18 cellular contexts compared by ENCODE assay signal in the genomic region with DNA sequence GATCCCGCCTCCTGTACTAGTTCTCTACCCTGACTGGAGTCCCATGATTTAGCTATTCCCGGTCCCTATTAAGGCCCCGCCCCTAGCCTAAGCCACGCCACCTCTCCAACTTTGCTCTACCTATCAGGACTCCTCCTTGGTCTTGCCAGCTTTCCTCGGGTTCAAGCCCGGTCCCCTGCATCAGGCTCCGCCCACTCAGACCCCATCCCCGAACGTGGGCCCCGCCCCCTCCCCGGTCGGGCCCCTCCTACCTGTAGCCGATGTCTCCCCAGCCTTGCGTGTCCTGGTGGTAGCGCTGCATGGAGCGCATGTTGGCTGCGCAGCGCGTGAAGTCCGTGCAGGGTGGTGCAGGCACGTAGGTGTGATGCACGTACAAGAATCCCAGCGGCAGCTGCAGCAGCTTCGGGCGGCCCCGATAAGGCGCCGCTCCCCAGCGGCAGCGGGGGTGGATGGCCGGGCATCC. TPM values are rescaled to one million over a fixed set of nuclear protein-coding genes. Genes with fewer than 3 reads are reported as not detected.
A peak's percentile ranks its signal among the peaks of the same experiment; 100 is the strongest.
DNase-seq lines count a peak whose midpoint lies in the region; TF ChIP-seq lines count a peak whose summit lies in the region.
"Had no signal": no experiment of that assay in that cellular context is flagged by ENCODE, and none has a peak within 500 bp of the region (broad histone marks: within the 10 kb centered on the region; RNA-seq: fewer than 3 reads in every experiment).

No MANE protein-coding gene starts in this region.

- H4K91ac ChIP-seq in H9 (ENCODE audit: insufficient read length, low read depth, low read length) (no peak overlapping the region), neuronal stem cell (ENCODE audit: low read depth, low read length, poor library complexity) (no peak overlapping the region)

- H3K4me3 ChIP-seq in endodermal cell (ENCODE audit: low read length) = no peak overlapping the region
- H3K4me3 ChIP-seq in neuronal stem cell (ENCODE audit: low read length in 2 of 2) = peak overlapping the region in 1 of 2 donors; percentile 56
- H3K4me3 ChIP-seq: BLaER1 treated with 17β-estradiol and CSF1 and Interleukin-3, amounts not matched to agents 10 nM and 100 nM had no signal

- H4K20me1 ChIP-seq in H9 (ENCODE audit: control insufficient read depth, insufficient read depth, insufficient read length) = no peaks in the 10 kb centered on the region
- H4K20me1 ChIP-seq: BLaER1 treated with 17β-estradiol and CSF1 and Interleukin-3, amounts not matched to agents 10 nM and 100 nM had no signal

- no peaks in the 10 kb centered on the region for H3K9me3 ChIP-seq in H9 (ENCODE audit: control insufficient read depth, low read depth, low read length)
- peaks cover 8% of the 10 kb centered on the region for H3K9me3 ChIP-seq in endodermal cell (ENCODE audit: control insufficient read depth, low read length)
- H3K9me3 ChIP-seq in neuronal stem cell (replicated peaks in 1 of 2; ENCODE audit: control insufficient read depth in 2 of 2, insufficient read depth in 1 of 2, low read depth in 1 of 2, low read length in 2 of 2) = peaks cover 0 to 9% of the 10 kb centered on the region in 2 donors

- no peak overlapping the region for H2AK5ac ChIP-seq in H9 (ENCODE audit: insufficient read length, low read length)
- H2AK5ac ChIP-seq in neuronal stem cell (ENCODE audit: low read depth, low read length) = no peak overlapping the region

- no peak overlapping the region for H4K5ac ChIP-seq in H9 (ENCODE audit: insufficient read length, low read depth, low read length)

- no peak overlapping the region for H3T11ph ChIP-seq in H9 (ENCODE audit: low read length)

- H2BK5ac ChIP-seq in H9 (ENCODE audit: insufficient read length, low read length) (no peak overlapping the region), neuronal stem cell (ENCODE audit: low read length) (no peak overlapping the region)

- H2AFZ ChIP-seq in H9 (ENCODE audit: low read length) (no peak overlapping the region), neuronal stem cell (ENCODE audit: low read length) (no peak overlapping the region)

- no peak overlapping the region for H3K4ac ChIP-seq in H9 (ENCODE audit: low read depth, low read length)
- H3K4ac ChIP-seq in neuronal stem cell (ENCODE audit: low read length) = no peak overlapping the region

- TF ChIP-seq CTCF in H9 (conservative IDR thresholded peaks at IDR 0.05) (no peak), endodermal cell (conservative IDR thresholded peaks at IDR 0.05) (no peak), mesothelial cell of epicardium (IDR thresholded peaks at IDR 0.05; ENCODE audit: unreplicated experiment) (no peak)

- H2BK12ac ChIP-seq in H9 (ENCODE audit: insufficient read length, low read depth, low read length) (no peak overlapping the region), neuronal stem cell (ENCODE audit: low read length) (no peak overlapping the region)

- H3K4me3 Mint-ChIP-seq in H9 = peak overlapping the region in 1 of 2 experiments; percentile 32; a peak in 1 of 5 replicates
- no peak overlapping the region for H3K4me3 Mint-ChIP-seq in endodermal cell
- no peak overlapping the region for H3K4me3 Mint-ChIP-seq in mesothelial cell of epicardium

- no peak overlapping the region for H3K23ac ChIP-seq in H9 (ENCODE audit: insufficient read length, low read depth, low read length)
- H3K23ac ChIP-seq in neuronal stem cell (ENCODE audit: low read depth, low read length, poor library complexity) = peak overlapping the region; percentile 52

- H3K4me1 Mint-ChIP-seq in H9 = 0 out of 4 replicates have a peak, but pooled peaks cover 0 to 2% of the 10 kb centered on the region in 2 experiments
- H3K4me1 Mint-ChIP-seq in endodermal cell = no peaks in the 10 kb centered on the region
- H3K4me1 Mint-ChIP-seq in mesothelial cell of epicardium = no peaks in the 10 kb centered on the region

- H3K14ac ChIP-seq in H9 (ENCODE audit: insufficient read depth, low read length) (no peak overlapping the region), neuronal stem cell (ENCODE audit: low read length) (no peak overlapping the region)

- no peak overlapping the region for H3K18ac ChIP-seq in H9 (ENCODE audit: insufficient read length, low read depth, low read length)
- H3K18ac ChIP-seq in neuronal stem cell (ENCODE audit: low read length) = peak overlapping the region; percentile 64

- H3K27ac ChIP-seq in H9 (ENCODE audit: insufficient read length, low read depth, low read length) (no peak overlapping the region), endodermal cell (ENCODE audit: low read depth, low read length) (no peak overlapping the region), neuronal stem cell (replicated peaks; ENCODE audit: low read length) (no peak overlapping the region)
- H3K27ac ChIP-seq: 22Rv1; BLaER1 treated with 17β-estradiol and CSF1 and Interleukin-3, amounts not matched to agents 10 nM and 100 nM; KMS-11 had no signal

- no peaks in the 10 kb centered on the region for H3K23me2 ChIP-seq in H9 (ENCODE audit: insufficient read length, low read depth, low read length, poor library complexity, severe bottlenecking)

- DNase-seq in DMS 273 (lab: John Stamatoyannopoulos, UW; ENCODE audit: unreplicated experiment) (peak; percentile 40), DMS 273 treated with DMSO at 0.1 percent for 48 hours (lab: John Stamatoyannopoulos, UW) (no peak), H9 (peak; percentile 96), endodermal cell (peak; percentile 82), neuronal stem cell (ENCODE audit: low spot score) (no peak), mesothelial cell of epicardium (ENCODE audit: low spot score in 2 of 2, unreplicated experiment in 2 of 2) (no peak), DMS53 (lab: John Stamatoyannopoulos, UW) (no peak), NCI-H345 (lab: John Stamatoyannopoulos, UW) (no peak)
- DNase-seq: COR-L47, DMS79, GDM1, NCI-H1092, NCI-H2227 treated with DMSO at 0.1 percent for 48 hours, NCI-H526 had no signal

- peaks cover 1 to 5% (median 1%) of the 10 kb centered on the region in 3 experiments; a peak in 4 of 7 replicates for H3K36me3 Mint-ChIP-seq in H9 (ENCODE audit: insufficient read depth in 1 of 3, low read depth in 3 of 3)
- no peaks in the 10 kb centered on the region for H3K36me3 Mint-ChIP-seq in endodermal cell (ENCODE audit: low read depth)
- H3K36me3 Mint-ChIP-seq in mesothelial cell of epicardium = no peaks in the 10 kb centered on the region

- no peak overlapping the region for H2BK120ac ChIP-seq in H9 (ENCODE audit: low read depth, low read length, poor library complexity, severe bottlenecking)
- no peak overlapping the region for H2BK120ac ChIP-seq in neuronal stem cell (ENCODE audit: low read depth, low read length)

- H2BK15ac ChIP-seq in H9 (ENCODE audit: low read depth, low read length) = no peak overlapping the region
- no peak overlapping the region for H2BK15ac ChIP-seq in neuronal stem cell (ENCODE audit: low read length)

- H3K4me2 ChIP-seq in H9 (ENCODE audit: insufficient read depth, insufficient read length, low read length) (no peak overlapping the region), neuronal stem cell (ENCODE audit: insufficient read depth, low read length, poor library complexity, severe bottlenecking) (no peak overlapping the region)
- H3K4me2 ChIP-seq: BLaER1 treated with 17β-estradiol and CSF1 and Interleukin-3, amounts not matched to agents 10 nM and 100 nM; KMS-11 had no signal

- H3K36me3 ChIP-seq in endodermal cell (ENCODE audit: control insufficient read depth, insufficient read depth, low read length) (no peaks in the 10 kb centered on the region), neuronal stem cell (replicated peaks in 1 of 2; ENCODE audit: control insufficient read depth in 2 of 2, insufficient read depth in 2 of 2, low read length in 2 of 2) (no peaks in the 10 kb centered on the region)
- H3K36me3 ChIP-seq: BLaER1 treated with 17β-estradiol and CSF1 and Interleukin-3, amounts not matched to agents 10 nM and 100 nM had no signal

- peaks cover 14 to 56% of the 10 kb centered on the region in 2 experiments for H3K9me3 Mint-ChIP-seq in H9
- H3K9me3 Mint-ChIP-seq in endodermal cell = peaks cover 42% of the 10 kb centered on the region
- H3K9me3 Mint-ChIP-seq in mesothelial cell of epicardium = peaks cover 16% of the 10 kb centered on the region

- H4K8ac ChIP-seq in H9 (replicated peaks; ENCODE audit: insufficient read length, low read depth, low read length) (no peak overlapping the region), neuronal stem cell (ENCODE audit: low read depth, low read length) (no peak overlapping the region)

- H3K27me3 Mint-ChIP-seq in H9 (ENCODE audit: low read depth) (peaks cover 48% of the 10 kb centered on the region), endodermal cell (ENCODE audit: insufficient read depth) (peaks cover 55% of the 10 kb centered on the region), mesothelial cell of epicardium (ENCODE audit: low read depth) (peaks cover 46% of the 10 kb centered on the region)

- H3K56ac ChIP-seq in H9 (ENCODE audit: insufficient read length, low read depth, low read length) = no peak overlapping the region

- WGBS in H9 (ENCODE audit: extremely low coverage, insufficient read length, low lambda C conversion rate) = no CpG with 5 or more reads among the region's 31 CpGs
- 90% methylated on average over 22 to 31 of the region's 31 CpGs for WGBS in endodermal cell (ENCODE audit: insufficient coverage in 1 of 2, insufficient read length in 1 of 2), 2 experiments
- no CpG with 5 or more reads among the region's 31 CpGs for WGBS in neuronal stem cell (ENCODE audit: extremely low coverage in 2 of 2, insufficient read length in 2 of 2, insufficient replicate concordance in 1 of 2), 2 donors

- H2BK20ac ChIP-seq in H9 (ENCODE audit: low read depth, low read length, poor library complexity, severe bottlenecking) = no peak overlapping the region

- no peak overlapping the region for H3K27ac Mint-ChIP-seq in H9
- H3K27ac Mint-ChIP-seq in endodermal cell = no peak overlapping the region
- no peak overlapping the region for H3K27ac Mint-ChIP-seq in mesothelial cell of epicardium

- H3K27me3 ChIP-seq in H9 (ENCODE audit: insufficient read depth, low read length) = peaks cover 11% of the 10 kb centered on the region; the same call in 1 of the 2 replicates
- peaks cover 28% of the 10 kb centered on the region for H3K27me3 ChIP-seq in endodermal cell (ENCODE audit: control insufficient read depth, insufficient read depth, low read length, poor library complexity, severe bottlenecking)
- H3K27me3 ChIP-seq in neuronal stem cell (ENCODE audit: control insufficient read depth in 3 of 3, insufficient read depth in 3 of 3, low read depth in 1 of 3, low read length in 3 of 3) = peaks cover 11 to 37% (median 29%) of the 10 kb centered on the region in 3 experiments

- H3K9ac ChIP-seq in H9 (ENCODE audit: extremely low read depth, insufficient read length, low read length) (no peak overlapping the region), endodermal cell (ENCODE audit: extremely low read depth, low read length, poor library complexity, severe bottlenecking) (no peak overlapping the region), neuronal stem cell (ENCODE audit: low read depth, low read length, poor library complexity) (no peak overlapping the region)
- H3K9ac ChIP-seq: BLaER1 treated with 17β-estradiol and CSF1 and Interleukin-3, amounts not matched to agents 10 nM and 100 nM; KMS-11 had no signal

- H3K79me1 ChIP-seq in H9 (ENCODE audit: insufficient read depth, low read depth, low read length, poor library complexity, severe bottlenecking) (no peaks in the 10 kb centered on the region), neuronal stem cell (ENCODE audit: low read depth, low read length) (no peaks in the 10 kb centered on the region)

- H3K4me1 ChIP-seq in H9 (ENCODE audit: insufficient read depth, low read length) (no peaks in the 10 kb centered on the region), endodermal cell (ENCODE audit: control insufficient read depth, insufficient read depth, low read length) (no peaks in the 10 kb centered on the region), neuronal stem cell (ENCODE audit: control insufficient read depth in 2 of 2, insufficient read depth in 1 of 2, low read depth in 1 of 2, low read length in 2 of 2) (peaks cover 0 to 2% of the 10 kb centered on the region in 2 donors)

- H3K79me2 ChIP-seq in H9 (ENCODE audit: insufficient read depth, low read length) = no peaks in the 10 kb centered on the region

RNA-seq across cellular contexts. Expression of gene RASAL3, which starts 7.3 kb away (rescaled TPM):
- total RNA-seq in H9 (2021) (0.26 and 1.9 TPM in 2 replicates), endodermal cell (not detected), mesothelial cell of epicardium (not detected in 3 replicates)
- not detected for polyA plus RNA-seq in endodermal cell (2013, experiment 1 of 2)
- polyA plus RNA-seq in endodermal cell (2013, experiment 2 of 2) = not detected
- 0.04 TPM for polyA plus RNA-seq in neuronal stem cell (2013, experiment 1 of 2)
- polyA plus RNA-seq in neuronal stem cell (2013, experiment 2 of 2) = 0.06 TPM
- total RNA-seq: MCF 10A had no signal

RNA-seq across cellular contexts. Expression of gene PGLYRP2, which starts 7.6 kb away (rescaled TPM):
- total RNA-seq in H9 (2021) (not detected in 2 replicates), endodermal cell (not detected), mesothelial cell of epicardium (not detected in 3 replicates)
- not detected for polyA plus RNA-seq in endodermal cell (2013, experiment 1 of 2)
- not detected for polyA plus RNA-seq in endodermal cell (2013, experiment 2 of 2)
- not detected for polyA plus RNA-seq in neuronal stem cell (2013, experiment 1 of 2)
- not detected for polyA plus RNA-seq in neuronal stem cell (2013, experiment 2 of 2)
- total RNA-seq: MCF 10A had no signal

RNA-seq across cellular contexts. Expression of gene WIZ, which starts 21.9 kb away (rescaled TPM):
- total RNA-seq in H9 (2021) (33.3 and 33.6 TPM in 2 replicates), endodermal cell (10 to 100 TPM; 38.0 to 38.6 TPM), mesothelial cell of epicardium (57.5 to 62.0 TPM (median 60.4 TPM) in 3 replicates)
- 51.9 TPM for polyA plus RNA-seq in endodermal cell (2013, experiment 1 of 2)
- polyA plus RNA-seq in endodermal cell (2013, experiment 2 of 2) = 44.8 TPM
- 35.1 TPM for polyA plus RNA-seq in neuronal stem cell (2013, experiment 1 of 2)
- 35.0 TPM for polyA plus RNA-seq in neuronal stem cell (2013, experiment 2 of 2)

RNA-seq across cellular contexts. Expression of gene CYP4F22, which starts 36.7 kb away (rescaled TPM):
- total RNA-seq in H9 (2021) (not detected in 2 replicates), endodermal cell (not detected), mesothelial cell of epicardium (not detected in 3 replicates)
- polyA plus RNA-seq in endodermal cell (2013, experiment 1 of 2) = not detected
- not detected for polyA plus RNA-seq in endodermal cell (2013, experiment 2 of 2)
- polyA plus RNA-seq in neuronal stem cell (2013, experiment 1 of 2) = 0.26 TPM
- polyA plus RNA-seq in neuronal stem cell (2013, experiment 2 of 2) = 0.19 TPM
- total RNA-seq: MCF 10A had no signal

RNA-seq across cellular contexts. Expression of gene AKAP8L, which starts 52.9 kb away (rescaled TPM):
- 110 and 123 TPM in 2 replicates for total RNA-seq in H9 (2021)
- total RNA-seq in endodermal cell = 100 to 1,000 TPM; 190 to 237 TPM
- polyA plus RNA-seq in endodermal cell (2013, experiment 1 of 2) = 160 TPM
- polyA plus RNA-seq in endodermal cell (2013, experiment 2 of 2) = 124 TPM
- polyA plus RNA-seq in neuronal stem cell (2013, experiment 1 of 2) = 180 TPM
- polyA plus RNA-seq in neuronal stem cell (2013, experiment 2 of 2) = 175 TPM
- total RNA-seq in mesothelial cell of epicardium = 239 to 262 TPM (median 254 TPM) in 3 replicates

Comparison
In these comparisons a context has a peak if more than half of its experiments do, and no peak if none do; other contexts are left out.
1. DNase-seq: peak in DMS 273 (single experiment), H9 (single experiment) and endodermal cell (single experiment); none in DMS 273 treated with DMSO at 0.1 percent for 48 hours (single experiment), neuronal stem cell (single experiment), mesothelial cell of epicardium (0 of 2), DMS53 (single experiment) and NCI-H345 (single experiment).